ENCODE assay signal across 9 cellular contexts in the genomic region with DNA sequence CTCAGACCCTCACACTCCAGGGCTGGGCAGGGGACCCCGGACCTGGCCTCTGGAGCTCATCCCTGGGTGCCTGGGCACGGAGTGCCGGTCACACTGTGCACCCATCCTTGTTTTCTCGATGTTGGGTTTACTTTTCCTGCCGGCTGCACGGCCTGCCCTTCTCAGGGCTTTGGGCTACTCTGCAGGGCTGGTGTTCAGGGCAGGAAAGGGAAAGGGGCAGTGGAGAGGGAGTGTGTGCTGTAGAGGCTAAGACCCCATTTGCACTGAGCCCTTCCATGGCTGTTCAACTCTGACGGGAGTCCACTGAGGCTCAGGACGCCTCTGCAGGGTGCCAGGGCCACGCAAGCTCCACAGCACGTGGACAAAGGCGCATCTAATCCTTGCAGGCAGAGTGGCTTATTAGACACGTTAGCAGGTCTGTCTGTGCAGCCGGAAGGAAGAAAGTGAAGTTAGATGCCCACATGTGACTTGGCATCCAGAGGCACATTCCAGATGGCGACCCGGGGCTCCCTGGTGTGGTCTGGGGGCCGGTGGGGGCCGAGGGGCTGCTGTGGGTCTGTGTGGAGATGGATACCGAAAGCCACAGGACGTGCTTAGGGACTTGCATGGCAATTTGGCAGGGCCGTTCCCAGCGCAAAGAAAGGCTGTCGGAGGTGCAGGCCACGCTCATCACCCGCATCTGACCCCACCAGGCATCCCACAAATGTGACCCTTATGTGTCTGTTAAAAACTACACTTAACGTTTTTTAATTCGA. TPM values are rescaled to one million over a fixed set of nuclear protein-coding genes. Genes with fewer than 3 reads are reported as not detected.
DNase-seq lines count a peak whose midpoint lies in the region; ATAC-seq and TF ChIP-seq lines count a peak whose summit lies in the region.
"Had no signal": no experiment of that assay in that cellular context is flagged by ENCODE, and none has a peak within 500 bp of the region (broad histone marks: within the 10 kb centered on the region; RNA-seq: fewer than 3 reads in every experiment).

No MANE protein-coding gene starts in this region.

- 0 out of 2 replicates have a peak, but pooled peaks cover 10% of the 10 kb centered on the region for H3F3A ChIP-seq in GM23338 (replicated peaks; ENCODE audit: low read depth)

- TF ChIP-seq RAD21 in liver (IDR thresholded peaks at IDR 0.05), result no peak

- H3K4me1 ChIP-seq in GM23338 (ENCODE audit: insufficient read depth) (peaks cover 5% of the 10 kb centered on the region; the same call in 1 of the 2 replicates), liver (ENCODE audit: control insufficient read depth in 4 of 4, insufficient read depth in 4 of 4, low read length in 3 of 4) (peaks cover 7 to 35% (median 27%) of the 10 kb centered on the region in 4 donors)

- H3K4me1 Mint-ChIP-seq in GM23338, result peaks cover 27% of the 10 kb centered on the region
- H3K4me1 Mint-ChIP-seq in stimulated activated memory B cell treated with anti-CD40 and anti-IgM and Interleukin-4, amounts not matched to agents 10 μg/mL and 1 μg/mL and 100 μg/mL, for 72 hours, result peaks cover 8% of the 10 kb centered on the region

- no peaks in the 10 kb centered on the region for H3K9me3 ChIP-seq in liver (ENCODE audit: control insufficient read depth in 4 of 4, low read length in 3 of 4)

- H3K79me2 ChIP-seq in GM23338 (replicated peaks; ENCODE audit: insufficient read depth), result peaks cover 68% of the 10 kb centered on the region

- H3K9me3 Mint-ChIP-seq in GM23338, result no peaks in the 10 kb centered on the region; the same call in 2 of the 3 replicates
- H3K9me3 Mint-ChIP-seq in stimulated activated memory B cell treated with anti-CD40 and anti-IgM and Interleukin-4, amounts not matched to agents 10 μg/mL and 1 μg/mL and 100 μg/mL, for 72 hours, result no peaks in the 10 kb centered on the region

- H3K4me3 ChIP-seq in GM23338, result no peak overlapping the region
- peak overlapping the region in 1 of 3 donors; percentile 42 for H3K4me3 ChIP-seq in liver (ENCODE audit: low read depth in 1 of 3, low read length in 3 of 3)

- DNase-seq in GM23338 (ENCODE audit: low spot score) (no peak), NCI-H2196 treated with DMSO at 0.1 percent for 48 hours (lab: John Stamatoyannopoulos, UW; ENCODE audit: unreplicated experiment) (no peak), SW480 (ENCODE audit: low spot score) (no peak)
- DNase-seq in stimulated activated naive CD4-positive, alpha-beta T cell (lab: John Stamatoyannopoulos, UW), result no peak
- DNase-seq: SIG-M5 had no signal

- WGBS in liver, result 68% methylated on average over 26 of the region's 26 CpGs

- H4K20me1 ChIP-seq in GM23338 (replicated peaks; ENCODE audit: insufficient read depth), result peaks cover 13% of the 10 kb centered on the region; the same call in 1 of the 2 replicates

- H3K4me3 Mint-ChIP-seq in GM23338, result no peak overlapping the region
- H3K4me3 Mint-ChIP-seq in stimulated activated memory B cell treated with anti-CD40 and anti-IgM and Interleukin-4, amounts not matched to agents 10 μg/mL and 1 μg/mL and 100 μg/mL, for 72 hours, result no peak overlapping the region

- no peak overlapping the region for H3K27ac ChIP-seq in GM23338 (ENCODE audit: low read depth)
- peak overlapping the region; percentile 69 for H3K27ac ChIP-seq in cingulate gyrus (ENCODE audit: low read depth, low read length)
- peak overlapping the region; percentile 50 to 58 for H3K27ac ChIP-seq in liver (ENCODE audit: low read depth in 1 of 2, low read length in 2 of 2)

- H3K27me3 ChIP-seq in GM23338 (ENCODE audit: insufficient read depth), result no peaks in the 10 kb centered on the region
- H3K27me3 ChIP-seq in liver (ENCODE audit: control insufficient read depth in 4 of 4, insufficient read depth in 4 of 4, low read length in 3 of 4), result no peaks in the 10 kb centered on the region

- no peaks in the 10 kb centered on the region for H3K9me2 ChIP-seq in GM23338 (ENCODE audit: insufficient read depth)

- peaks cover 11% of the 10 kb centered on the region for H3K27me3 Mint-ChIP-seq in GM23338 (ENCODE audit: insufficient read depth, low read depth, poor library complexity)
- peaks cover 38% of the 10 kb centered on the region for H3K27me3 Mint-ChIP-seq in stimulated activated memory B cell treated with anti-CD40 and anti-IgM and Interleukin-4, amounts not matched to agents 10 μg/mL and 1 μg/mL and 100 μg/mL, for 72 hours

- H3K4me2 ChIP-seq in GM23338, result no peak overlapping the region

- H3K36me3 ChIP-seq in GM23338 (ENCODE audit: insufficient read depth), result no peaks in the 10 kb centered on the region
- peaks cover 0 to 2% (median 0%) of the 10 kb centered on the region in 4 donors for H3K36me3 ChIP-seq in liver (ENCODE audit: control insufficient read depth in 4 of 4, insufficient read depth in 3 of 4, low read depth in 1 of 4, low read length in 3 of 4)

- no peak for TF ChIP-seq CTCF in GM23338 (conservative IDR thresholded peaks at IDR 0.05; ENCODE audit: low read depth in 2 of 2)
- TF ChIP-seq CTCF in liver (IDR thresholded peaks at IDR 0.05; ENCODE audit: low read depth, low read length, missing input control), result no peak

- peaks cover 20% of the 10 kb centered on the region for H3K36me3 Mint-ChIP-seq in GM23338 (ENCODE audit: low read depth)
- H3K36me3 Mint-ChIP-seq in stimulated activated memory B cell treated with anti-CD40 and anti-IgM and Interleukin-4, amounts not matched to agents 10 μg/mL and 1 μg/mL and 100 μg/mL, for 72 hours, result no peaks in the 10 kb centered on the region

- ATAC-seq in GM23338 (peak; percentile 5), HG03469 (IDR thresholded peaks at IDR 0.05; ENCODE audit: unreplicated experiment) (no peak)
- no peak for ATAC-seq in stimulated activated memory B cell treated with anti-CD40 and anti-IgM and Interleukin-4, amounts not matched to agents 10 μg/mL and 1 μg/mL and 100 μg/mL, for 72 hours

- peak overlapping the region in 1 of 2 donors; percentile 44 for H3K9ac ChIP-seq in liver (ENCODE audit: low read depth in 1 of 2, low read length in 2 of 2)

- no peak overlapping the region for H3K27ac Mint-ChIP-seq in GM23338
- peak overlapping the region; percentile 64 for H3K27ac Mint-ChIP-seq in stimulated activated memory B cell treated with anti-CD40 and anti-IgM and Interleukin-4, amounts not matched to agents 10 μg/mL and 1 μg/mL and 100 μg/mL, for 72 hours

- no peak overlapping the region for H2AFZ ChIP-seq in GM23338

TF ChIP-seq in GM23338, 12 proteins besides CTCF, POLR2A, EP300 and RAD21 (continues in another document):
- TF ChIP-seq CREB1 (CRISPR knock-in tag; IDR thresholded peaks at IDR 0.05; ENCODE audit: low read depth) (no peak), EZH2 (IDR thresholded peaks at IDR 0.05; ENCODE audit: low read depth, unreplicated experiment) (no peak), EZH2phosphoT487 (IDR thresholded peaks at IDR 0.05; ENCODE audit: unreplicated experiment) (no peak), ZNF331 (CRISPR knock-in tag; IDR thresholded peaks at IDR 0.05; ENCODE audit: low read depth) (no peak), ZNF114 (CRISPR knock-in tag; IDR thresholded peaks at IDR 0.05) (no peak)

TF ChIP-seq in liver, 16 proteins besides CTCF, POLR2A, EP300 and RAD21:
- no peak for TF ChIP-seq HNF4G (IDR thresholded peaks at IDR 0.05)
- no peak for TF ChIP-seq FOXA2 (IDR thresholded peaks at IDR 0.05)
- TF ChIP-seq, protein P1, sequence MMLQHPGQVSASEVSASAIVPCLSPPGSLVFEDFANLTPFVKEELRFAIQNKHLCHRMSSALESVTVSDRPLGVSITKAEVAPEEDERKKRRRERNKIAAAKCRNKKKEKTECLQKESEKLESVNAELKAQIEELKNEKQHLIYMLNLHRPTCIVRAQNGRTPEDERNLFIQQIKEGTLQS (IDR thresholded peaks at IDR 0.05), result no peak
- no peak for TF ChIP-seq FOXA1 (IDR thresholded peaks at IDR 0.05)
- no peak for TF ChIP-seq NR2F2 (IDR thresholded peaks at IDR 0.05)

RNA-seq across cellular contexts. Expression of gene COL18A1, which starts 33.6 kb away (rescaled TPM):
- 287 and 430 TPM in 2 replicates for total RNA-seq in GM23338 (2014; rRNA removed; shearing (Covaris generic))
- polyA plus RNA-seq in GM23338 (2016; fragmentation: Nextera tagmentation; extraction: Ambion mirVana) (38.4 and 45.1 TPM in 2 replicates), liver (100 to 1,000 TPM in 1 of 2 donors, 10 to 100 TPM in 1; 44.9 to 255 TPM)
- total RNA-seq in liver, result 100 to 1,000 TPM; 209 to 308 TPM
